In genomic region chr19:1226227-1226518, GRCh38 we compare ENCODE assay signal across 29 cellular contexts. TPM values are rescaled to one million over a fixed set of nuclear protein-coding genes. Genes with fewer than 3 reads are reported as not detected.
"Had no signal": no experiment of that assay in that cellular context is flagged by ENCODE, and none has a peak within 500 bp of the region (broad histone marks: within the 10 kb centered on the region; RNA-seq: fewer than 3 reads in every experiment).

No MANE protein-coding gene starts in this region.

- H3K27ac ChIP-seq: brain microvascular endothelial cell, epithelial cell of prostate, esophagus squamous epithelium, gastroesophageal sphincter, heart right ventricle had no signal

- DNase-seq: activated CD4-positive, alpha-beta memory T cell treated with anti-CD3 and anti-CD28 coated beads, Interleukin-2, amount 10 ng/mL, durations not matched to agents 7 days and 5 days; activated CD4-positive, alpha-beta T cell treated with anti-CD3 and anti-CD28 coated beads for 1 hour; activated CD4-positive, alpha-beta T cell treated with anti-CD3 and anti-CD28 coated beads for 4 hours; activated CD4-positive, alpha-beta T cell treated with anti-CD3 and anti-CD28 coated beads, Interleukin-2, amount 10 ng/mL, durations not matched to agents 7 days and 5 days; activated CD4-positive, alpha-beta T cell treated with anti-CD3 and anti-CD28 coated beads, Interleukin-2, amount 50 U/mL, for 4 hours; activated CD8-positive, alpha-beta memory T cell treated with anti-CD3 and anti-CD28 coated beads, Interleukin-2, amount 50 U/mL, for 48 hours; activated gamma-delta T cell; activated naive CD4-positive, alpha-beta T cell treated with anti-CD3 and anti-CD28 coated beads, Interleukin-2, amount 50 U/mL, for 16 hours; activated naive CD4-positive, alpha-beta T cell treated with Interleukin-2 at 50 U/mL for 16 hours; activated T-cell treated with anti-CD3 and anti-CD28 coated beads for 4 hours; activated T-cell treated with anti-CD3 and anti-CD28 coated beads, Interleukin-2, amount 50 U/mL, for 24 hours; activated T-cell treated with anti-CD3 and anti-CD28 coated beads, Interleukin-2, amount 50 U/mL, for 72 hours; amniotic stem cell; anterior cingulate cortex; brain microvascular endothelial cell; cortex of kidney; dermis blood vessel endothelial cell; effector CD8-positive, alpha-beta T cell; esophagus squamous epithelium; foreskin melanocyte; heart right ventricle; T-helper 2 cell had no signal

- ATAC-seq: activated T-cell treated with anti-CD3 and anti-CD28 coated beads, Interleukin-2, amount 50 U/mL, for 72 hours; gastroesophageal sphincter; heart right ventricle had no signal

- H3K27me3 ChIP-seq: brain microvascular endothelial cell, esophagus squamous epithelium, gastroesophageal sphincter, heart right ventricle had no signal

- H3K4me3 ChIP-seq: esophagus squamous epithelium, gastroesophageal sphincter, heart right ventricle had no signal

- FAIRE-seq: astrocyte, bronchial epithelial cell, colon, endometrium, endothelial cell of umbilical vein had no signal

- H3K9me3 ChIP-seq: esophagus squamous epithelium, gastroesophageal sphincter, heart right ventricle had no signal

RNA-seq across cellular contexts. Expression of gene CBARP, which starts 11.6 kb away (rescaled TPM):
- total RNA-seq: activated CD4-positive, alpha-beta T cell treated with anti-CD3 and anti-CD28 coated beads, Interleukin-2, amount 10 ng/mL, durations not matched to agents 7 days and 5 days had no signal
